ENCODE assay signal across 20 cellular contexts in genomic region chr2:97750017-97750416, GRCh38. TPM values are rescaled to one million over a fixed set of nuclear protein-coding genes. Genes with fewer than 3 reads are reported as not detected.
DNase-seq lines count a peak whose midpoint lies in the region; ATAC-seq and TF ChIP-seq lines count a peak whose summit lies in the region.
"Had no signal": no experiment of that assay in that cellular context is flagged by ENCODE, and none has a peak within 500 bp of the region (broad histone marks: within the 10 kb centered on the region; RNA-seq: fewer than 3 reads in every experiment).

No MANE protein-coding gene starts in this region.

- peak overlapping the region in 8 of 11 experiments; percentile 76 to 94 (median 92); a peak in 14 of 22 replicates for H3K27ac ChIP-seq in BLaER1 treated with 17β-estradiol and CSF1 and Interleukin-3, amounts not matched to agents 10 nM and 100 nM
- no peak overlapping the region for H3K27ac ChIP-seq in spleen
- H3K27ac ChIP-seq: 22Rv1, A549, GM23248 had no signal

- H3K9me3 ChIP-seq in BLaER1 treated with 17β-estradiol and CSF1 and Interleukin-3, amounts not matched to agents 10 nM and 100 nM (replicated peaks in 1 of 11): peaks cover 0 to 16% (median 6%) of the 10 kb centered on the region in 11 experiments; a peak in 13 of 22 replicates
- H3K9me3 ChIP-seq in spleen: no peaks in the 10 kb centered on the region
- H3K9me3 ChIP-seq: A549, BLaER1 had no signal

- H3K4me3 ChIP-seq in BLaER1 treated with 17β-estradiol and CSF1 and Interleukin-3, amounts not matched to agents 10 nM and 100 nM: no peak overlapping the region
- H3K4me3 ChIP-seq in spleen: no peak overlapping the region
- H3K4me3 ChIP-seq: A549, BLaER1, GM12878, GM23248, K562 had no signal

- no peaks in the 10 kb centered on the region for H4K20me1 ChIP-seq in BLaER1 treated with 17β-estradiol and CSF1 and Interleukin-3, amounts not matched to agents 10 nM and 100 nM
- H4K20me1 ChIP-seq: BLaER1 had no signal

- peaks cover 37 to 98% (median 88%) of the 10 kb centered on the region in 10 experiments for H3K4me1 ChIP-seq in BLaER1 treated with 17β-estradiol and CSF1 and Interleukin-3, amounts not matched to agents 10 nM and 100 nM
- H3K4me1 ChIP-seq in spleen: peaks cover 0 to 38% (median 12%) of the 10 kb centered on the region in 6 donors
- H3K4me1 ChIP-seq: A549 had no signal

- ATAC-seq in HG02885 (IDR thresholded peaks at IDR 0.05; ENCODE audit: poor library complexity, unreplicated experiment) (no peak), GM19023 (IDR thresholded peaks at IDR 0.05; ENCODE audit: unreplicated experiment) (no peak)
- ATAC-seq: A549; CD8-positive, alpha-beta T cell; GM12878; K562 had no signal

- peak overlapping the region in 5 of 11 experiments; percentile 3 to 56 (median 49); a peak in 3 of 22 replicates for H3K4me2 ChIP-seq in BLaER1 treated with 17β-estradiol and CSF1 and Interleukin-3, amounts not matched to agents 10 nM and 100 nM
- H3K4me2 ChIP-seq: A549 had no signal

- POLR2A ChIA-PET in activated CD4-positive, alpha-beta memory T cell treated with anti-CD3 and anti-CD28 coated beads for 36 hours (lab: Charles Lee): no interaction called here
- POLR2A ChIA-PET in activated CD4-positive, alpha-beta memory T cell treated with anti-CD3 and anti-CD28 coated beads, Interleukin-2, amount 10 ng/mL, durations not matched to agents 7 days and 5 days (lab: Charles Lee): interaction anchor here (1.0 to 1.9 kb wide), 3 partner anchors 12 to 36 kb away, joined by 3 to 10 read pairs (median 4); partner anchors contain the start of gene ZAP70

- no peak for TF ChIP-seq CTCF in spleen (IDR thresholded peaks at IDR 0.05 in 8 of 11, conservative IDR thresholded peaks at IDR 0.05 in 3 of 11)

- H3K9ac ChIP-seq in BLaER1 treated with 17β-estradiol and CSF1 and Interleukin-3, amounts not matched to agents 10 nM and 100 nM: no peak overlapping the region
- H3K9ac ChIP-seq: BLaER1, GM23248 had no signal

- H3K4me3 Mint-ChIP-seq in activated CD4-positive, alpha-beta memory T cell treated with anti-CD3 and anti-CD28 coated beads for 36 hours: no peak overlapping the region
- H3K4me3 Mint-ChIP-seq in activated CD4-positive, alpha-beta memory T cell treated with anti-CD3 and anti-CD28 coated beads, Interleukin-2, amount 10 ng/mL, durations not matched to agents 7 days and 5 days: no peak overlapping the region
- H3K4me3 Mint-ChIP-seq: CD8-positive, alpha-beta T cell had no signal

- DNase-seq in activated CD4-positive, alpha-beta memory T cell treated with anti-CD3 and anti-CD28 coated beads for 36 hours: peak; percentile 3
- no peak for DNase-seq in activated CD4-positive, alpha-beta memory T cell treated with anti-CD3 and anti-CD28 coated beads, Interleukin-2, amount 10 ng/mL, durations not matched to agents 7 days and 5 days
- DNase-seq in mesenteric fat pad (ENCODE audit: low spot score): peak; percentile 77
- DNase-seq in spleen: peak; percentile 35
- DNase-seq: Calu3; CD8-positive, alpha-beta T cell; DMS79 treated with DMSO at 0.1 percent for 48 hours; EL; GM23248; HCEC 1CT; IMR-90 had no signal

- intact Hi-C loops in activated CD4-positive, alpha-beta memory T cell treated with anti-CD3 and anti-CD28 coated beads for 36 hours (cut with micrococcal nuclease): no loop called here
- intact Hi-C loops in spleen (cut with DNase I; ENCODE audit: low total_unique reads): no loop called here

- 95 to 100% (median 98%) methylated on average over 3 to 4 of the region's 4 CpGs for WGBS in spleen, 5 donors

- peaks cover 0 to 26% (median 0%) of the 10 kb centered on the region in 11 experiments; a peak in 5 of 22 replicates for H3K36me3 ChIP-seq in BLaER1 treated with 17β-estradiol and CSF1 and Interleukin-3, amounts not matched to agents 10 nM and 100 nM
- peaks cover 0 to 53% (median 10%) of the 10 kb centered on the region in 6 donors for H3K36me3 ChIP-seq in spleen
- H3K36me3 ChIP-seq: BLaER1 had no signal

- H3K36me3 Mint-ChIP-seq in activated CD4-positive, alpha-beta memory T cell treated with anti-CD3 and anti-CD28 coated beads for 36 hours: peaks cover 1% of the 10 kb centered on the region
- H3K36me3 Mint-ChIP-seq in activated CD4-positive, alpha-beta memory T cell treated with anti-CD3 and anti-CD28 coated beads, Interleukin-2, amount 10 ng/mL, durations not matched to agents 7 days and 5 days (ENCODE audit: low read depth): peaks cover 13% of the 10 kb centered on the region

- CTCF ChIA-PET in activated CD4-positive, alpha-beta memory T cell treated with anti-CD3 and anti-CD28 coated beads for 36 hours (lab: Charles Lee): interaction anchor here (1.6 kb wide), 1 partner anchor 9 kb away, joined by 4 read pairs; no protein-coding TSS in a partner anchor
- CTCF ChIA-PET in activated CD4-positive, alpha-beta memory T cell treated with anti-CD3 and anti-CD28 coated beads, Interleukin-2, amount 10 ng/mL, durations not matched to agents 7 days and 5 days (lab: Charles Lee): interaction anchor here (0.9 to 4.7 kb wide), 5 partner anchors 9 to 159 kb away, joined by 3 to 73 read pairs (median 8); partner anchors contain the start of gene ZAP70

- no peaks in the 10 kb centered on the region for H3K27me3 ChIP-seq in BLaER1 treated with 17β-estradiol and CSF1 and Interleukin-3, amounts not matched to agents 10 nM and 100 nM
- H3K27me3 ChIP-seq in spleen (replicated peaks in 1 of 7): no peaks in the 10 kb centered on the region
- H3K27me3 ChIP-seq: BLaER1 had no signal

- H3K9me3 Mint-ChIP-seq in activated CD4-positive, alpha-beta memory T cell treated with anti-CD3 and anti-CD28 coated beads for 36 hours: no peaks in the 10 kb centered on the region
- no peaks in the 10 kb centered on the region for H3K9me3 Mint-ChIP-seq in activated CD4-positive, alpha-beta memory T cell treated with anti-CD3 and anti-CD28 coated beads, Interleukin-2, amount 10 ng/mL, durations not matched to agents 7 days and 5 days
- H3K9me3 Mint-ChIP-seq: CD8-positive, alpha-beta T cell had no signal

- H3K4me1 Mint-ChIP-seq in activated CD4-positive, alpha-beta memory T cell treated with anti-CD3 and anti-CD28 coated beads for 36 hours (ENCODE audit: low read depth): peaks cover 26% of the 10 kb centered on the region
- H3K4me1 Mint-ChIP-seq in activated CD4-positive, alpha-beta memory T cell treated with anti-CD3 and anti-CD28 coated beads, Interleukin-2, amount 10 ng/mL, durations not matched to agents 7 days and 5 days: peaks cover 32% of the 10 kb centered on the region

- no peak overlapping the region for H3K27ac Mint-ChIP-seq in activated CD4-positive, alpha-beta memory T cell treated with anti-CD3 and anti-CD28 coated beads for 36 hours
- H3K27ac Mint-ChIP-seq in activated CD4-positive, alpha-beta memory T cell treated with anti-CD3 and anti-CD28 coated beads, Interleukin-2, amount 10 ng/mL, durations not matched to agents 7 days and 5 days: no peak overlapping the region
- H3K27ac Mint-ChIP-seq: CD8-positive, alpha-beta T cell had no signal

- H3K27me3 Mint-ChIP-seq in activated CD4-positive, alpha-beta memory T cell treated with anti-CD3 and anti-CD28 coated beads for 36 hours: no peaks in the 10 kb centered on the region
- H3K27me3 Mint-ChIP-seq in activated CD4-positive, alpha-beta memory T cell treated with anti-CD3 and anti-CD28 coated beads, Interleukin-2, amount 10 ng/mL, durations not matched to agents 7 days and 5 days: no peaks in the 10 kb centered on the region

- no peak for TF ChIP-seq POLR2A in spleen (IDR thresholded peaks at IDR 0.05)

RNA-seq across cellular contexts. Expression of gene ZAP70, which starts 36.6 kb away (rescaled TPM):
- total RNA-seq in activated CD4-positive, alpha-beta memory T cell treated with anti-CD3 and anti-CD28 coated beads for 36 hours: 100 to 1,000 TPM; 160 to 166 TPM
- total RNA-seq in activated CD4-positive, alpha-beta memory T cell treated with anti-CD3 and anti-CD28 coated beads, Interleukin-2, amount 10 ng/mL, durations not matched to agents 7 days and 5 days: 100 to 1,000 TPM; 283 TPM
- total RNA-seq in mesenteric fat pad (1.3 TPM), spleen (10 to 100 TPM; 49.9 to 96.1 (median 81.3) TPM)
- 10 to 100 TPM; 35.2 to 50.4 (median 49.2) TPM for polyA plus RNA-seq in spleen
- total RNA-seq: Calu3, G401, GM23248 had no signal
- polyA plus RNA-seq: GM23248 had no signal

Comparison
In these comparisons a context has a peak if more than half of its experiments do, and no peak if none do; other contexts are left out.
1. H3K27ac ChIP-seq: peak in BLaER1 treated with 17β-estradiol and CSF1 and Interleukin-3, amounts not matched to agents 10 nM and 100 nM (8 of 11); none in spleen (0 of 8).
2. RNA of gene ZAP70, which starts 36.6 kb away (total RNA-seq): 283 TPM in activated CD4-positive, alpha-beta memory T cell treated with anti-CD3 and anti-CD28 coated beads, Interleukin-2, amount 10 ng/mL, durations not matched to agents 7 days and 5 days, 160 to 166 TPM in activated CD4-positive, alpha-beta memory T cell treated with anti-CD3 and anti-CD28 coated beads for 36 hours and 49.9 to 96.1 TPM in spleen; 1.3 TPM in mesenteric fat pad (single experiment); every median in the first group is over 10 times any median in the second.